ENCODE assay signal across 9 cellular contexts in the genomic region with DNA sequence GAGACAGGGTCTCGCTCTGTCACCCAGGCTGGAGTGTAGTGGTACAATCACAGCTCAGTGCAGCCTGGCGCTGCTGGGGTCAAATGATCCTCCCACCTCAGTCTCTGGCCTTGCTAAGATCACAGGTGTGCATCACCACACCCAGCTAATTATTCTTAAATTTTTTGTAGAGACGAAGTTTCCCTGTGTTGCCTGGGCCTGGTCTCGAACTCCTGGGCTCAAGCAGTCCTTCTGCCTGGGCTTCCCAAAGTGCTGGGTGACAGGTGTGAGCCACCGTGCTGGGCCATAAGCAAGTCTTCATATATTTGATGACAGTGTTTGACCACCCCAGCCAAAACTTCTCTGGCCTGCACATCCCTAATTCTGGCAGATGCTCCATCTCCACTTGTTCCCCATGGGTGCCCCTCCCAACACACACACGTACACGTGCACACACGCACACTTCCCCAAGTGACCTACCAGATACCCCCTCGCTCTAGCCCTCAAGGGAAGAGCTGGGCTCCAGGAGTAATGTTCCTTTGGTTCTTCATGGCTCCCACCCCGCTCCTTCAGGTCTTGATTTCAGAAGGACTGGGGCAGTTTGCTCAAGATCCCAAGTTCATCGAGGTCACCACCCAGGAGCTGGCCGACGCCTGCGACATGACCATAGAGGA.
DNase-seq lines count a peak whose midpoint lies in the region; ATAC-seq and TF ChIP-seq lines count a peak whose summit lies in the region.
"Had no signal": no experiment of that assay in that cellular context is flagged by ENCODE, and none has a peak within 500 bp of the region (broad histone marks: within the 10 kb centered on the region; RNA-seq: fewer than 3 reads in every experiment).

No MANE protein-coding gene starts in this region.

- H3K9me3 Mint-ChIP-seq in CD14-positive monocyte: peaks cover 0 to 2% (median 0%) of the 10 kb centered on the region in 7 donors
- H3K9me3 Mint-ChIP-seq in neural crest cell: no peaks in the 10 kb centered on the region

- intact Hi-C loops in CD14-positive monocyte (cut with micrococcal nuclease): no loop called here
- intact Hi-C loops in dorsolateral prefrontal cortex (cut with DNase I): no loop called here

- no peaks in the 10 kb centered on the region for H3K36me3 Mint-ChIP-seq in CD14-positive monocyte
- H3K36me3 Mint-ChIP-seq in neural crest cell (ENCODE audit: low read depth): no peaks in the 10 kb centered on the region

- no peaks in the 10 kb centered on the region for H3K36me3 ChIP-seq in HUES64 (ENCODE audit: insufficient read depth, low read length)

- H3K4me1 ChIP-seq in HUES64 (ENCODE audit: insufficient read depth, low read length): peaks cover 3% of the 10 kb centered on the region; the same call in 1 of the 2 replicates
- H3K4me1 ChIP-seq: ascending aorta had no signal

- H3K27me3 ChIP-seq in HUES64 (ENCODE audit: insufficient read depth, low read length) (peaks cover 30% of the 10 kb centered on the region), dorsolateral prefrontal cortex (peaks cover 0 to 27% (median 0%) of the 10 kb centered on the region in 45 donors)
- H3K27me3 ChIP-seq: ascending aorta had no signal

- H3K4me3 Mint-ChIP-seq in CD14-positive monocyte (peak overlapping the region; percentile 82 to 92), neural crest cell (peak overlapping the region; percentile 95)

- H3K4me1 Mint-ChIP-seq in CD14-positive monocyte (peaks cover 25% of the 10 kb centered on the region), neural crest cell (peaks cover 27% of the 10 kb centered on the region)

- no peak for DNase-seq in CD14-positive monocyte (ENCODE audit: low spot score)
- no peak for DNase-seq in dorsolateral prefrontal cortex
- no peak for DNase-seq in neural crest cell (ENCODE audit: low read depth, low spot score)
- no peak for DNase-seq in NCI-H1092 (lab: John Stamatoyannopoulos, UW)

- TF ChIP-seq CTCF in CD14-positive monocyte (IDR thresholded peaks at IDR 0.05) (no peak), dorsolateral prefrontal cortex (IDR thresholded peaks at IDR 0.05 in 54 of 56, conservative IDR thresholded peaks at IDR 0.05 in 2 of 56; ENCODE audit: low read depth in 1 of 56, partially characterized antibody in 56 of 56) (no peak), neural crest cell (conservative IDR thresholded peaks at IDR 0.05) (no peak)

- WGBS in HUES64: 69% methylated on average over 14 of the region's 14 CpGs

- peak overlapping the region; percentile 78; the same call in 1 of the 2 replicates for H3K9ac ChIP-seq in HUES64 (ENCODE audit: low read depth, low read length)

- H3K27me3 Mint-ChIP-seq in CD14-positive monocyte (ENCODE audit: low read depth in 3 of 3) (peaks cover 22 to 31% (median 24%) of the 10 kb centered on the region in 3 donors), neural crest cell (ENCODE audit: low read depth) (peaks cover 49% of the 10 kb centered on the region)

- peak overlapping the region in 2 of 7 donors; percentile 4 to 12 for H3K27ac Mint-ChIP-seq in CD14-positive monocyte
- no peak overlapping the region for H3K27ac Mint-ChIP-seq in neural crest cell (ENCODE audit: unreplicated experiment)

- H3K9me3 ChIP-seq in HUES64 (ENCODE audit: insufficient read depth, low read depth, low read length): no peaks in the 10 kb centered on the region
- H3K9me3 ChIP-seq: ascending aorta had no signal

- H3K4me3 ChIP-seq in HUES64 (ENCODE audit: low read length) (peak overlapping the region; percentile 68), dorsolateral prefrontal cortex (peak overlapping the region in 38 of 59 donors; percentile 4 to 57 (median 44))

- H3K27ac ChIP-seq in HUES64 (ENCODE audit: low read depth, low read length) (no peak overlapping the region), dorsolateral prefrontal cortex (no peak overlapping the region)
- H3K27ac ChIP-seq: ascending aorta had no signal

- ATAC-seq in GM18498 (IDR thresholded peaks at IDR 0.05; ENCODE audit: unreplicated experiment): no peak
- no peak for ATAC-seq in HG03378 (IDR thresholded peaks at IDR 0.05; ENCODE audit: unreplicated experiment)
- ATAC-seq in esophagus mucosa: no peak
